In genomic region chr1:20261095-20261494, GRCh38 we compare ENCODE assay signal across 29 cellular contexts. TPM values are rescaled to one million over a fixed set of nuclear protein-coding genes. Genes with fewer than 3 reads are reported as not detected.
"Had no signal": no experiment of that assay in that cellular context is flagged by ENCODE, and none has a peak within 500 bp of the region (broad histone marks: within the 10 kb centered on the region; RNA-seq: fewer than 3 reads in every experiment).

No MANE protein-coding gene starts in this region.

- H3K27ac ChIP-seq: heart right ventricle, hepatocyte, ovary, right lobe of liver, skin epidermis, stomach, thoracic aorta, tibial artery, upper lobe of right lung had no signal

- H3K4me2 ChIP-seq: hepatocyte had no signal

- H3K79me2 ChIP-seq: hepatocyte had no signal

- H2AFZ ChIP-seq: hepatocyte had no signal

- H3K4me3 ChIP-seq: heart right ventricle, hepatocyte, lung, ovary, right lobe of liver, skin epidermis, stomach, thoracic aorta, tibial artery, upper lobe of right lung had no signal

- H3K4me1 ChIP-seq: right lobe of liver, tibial artery, upper lobe of right lung had no signal

- DNase-seq: heart right ventricle; islet precursor cell; mesendoderm; naive B cell; natural killer cell; nephron progenitor cell; ovary; retina; right lobe of liver; stimulated activated CD4-positive, alpha-beta T cell treated with anti-CD3 and anti-CD28 coated beads, Interleukin-12 subunit alpha, Interleukin-12 subunit beta, amount 100 ng/mL, for 4 hours; stimulated activated CD4-positive, alpha-beta T cell treated with anti-CD3 and anti-CD28 coated beads, Interleukin-15, amount 100 ng/mL, for 24 hours; stimulated activated CD4-positive, alpha-beta T cell treated with anti-CD3 and anti-CD28 coated beads, Interleukin-2, amount 100 ng/mL, for 24 hours; stimulated activated CD4-positive, alpha-beta T cell treated with anti-CD3 and anti-CD28 coated beads, Interleukin-4, amount 100 ng/mL, for 1 hour; stimulated activated naive B cell treated with anti-CD40 and anti-IgM and Interleukin-4, amounts not matched to agents 10 μg/mL and 1 μg/mL and 100 μg/mL, for 72 hours; stimulated activated naive CD8-positive, alpha-beta T cell treated with anti-CD3 and anti-CD28 coated beads, Interleukin-15, Interleukin-2, amounts not matched to agents 100 U/mL and 50 U/mL, for 24 hours; stomach; tibial artery; trophoblast cell; upper lobe of right lung had no signal

- ATAC-seq: left lobe of liver; natural killer cell; right lobe of liver; stimulated activated naive B cell treated with anti-CD40 and anti-IgM and Interleukin-4, amounts not matched to agents 10 μg/mL and 1 μg/mL and 100 μg/mL, for 72 hours; stimulated activated naive CD8-positive, alpha-beta T cell treated with anti-CD3 and anti-CD28 coated beads, Interleukin-15, Interleukin-2, amounts not matched to agents 100 U/mL and 50 U/mL, for 24 hours; upper lobe of right lung had no signal

- H3K9me3 ChIP-seq: heart right ventricle, ovary, right lobe of liver, stomach, thoracic aorta, tibial artery, upper lobe of right lung had no signal

- H3K27me3 ChIP-seq: hepatocyte, ovary, right lobe of liver, upper lobe of right lung had no signal

- H3K36me3 ChIP-seq: heart right ventricle, ovary, right lobe of liver, stomach, thoracic aorta, tibial artery, upper lobe of right lung had no signal

RNA-seq across cellular contexts. Expression of gene VWA5B1, which starts 29.6 kb away (rescaled TPM):
- total RNA-seq: kidney epithelial cell, left lobe of liver, lower leg skin, mononuclear cell, natural killer cell, omental fat pad, pulmonary artery endothelial cell, right lobe of liver, stomach, thoracic aorta had no signal
- polyA plus RNA-seq: ovary, stomach had no signal
